In the genomic region with DNA sequence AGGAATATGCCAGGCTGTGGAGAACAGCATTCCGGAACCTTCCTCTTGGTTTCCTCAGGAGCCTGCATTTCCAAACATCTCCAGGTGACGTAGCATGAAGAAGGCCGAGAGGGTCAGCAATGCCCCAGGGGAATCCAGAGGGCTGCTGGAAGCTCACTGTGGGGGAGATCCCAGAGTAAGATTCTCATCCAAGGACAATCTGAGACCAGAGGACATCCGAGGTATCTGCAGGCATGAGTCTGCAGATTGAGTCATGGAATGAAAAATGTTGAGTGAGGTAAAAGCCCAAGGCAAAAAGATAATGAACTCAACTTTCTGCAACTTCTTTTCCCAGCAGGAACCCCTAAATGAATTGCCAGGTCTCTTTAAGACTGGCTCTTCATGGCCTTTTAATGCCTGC, we compare ENCODE assay signal across 29 cellular contexts.
DNase-seq lines count a peak whose midpoint lies in the region; ATAC-seq, FAIRE-seq and TF ChIP-seq lines count a peak whose summit lies in the region.
"Had no signal": no experiment of that assay in that cellular context is flagged by ENCODE, and none has a peak within 500 bp of the region (broad histone marks: within the 10 kb centered on the region; RNA-seq: fewer than 3 reads in every experiment).

No MANE protein-coding gene starts in this region.

- no peaks in the 10 kb centered on the region for H3K27me3 Mint-ChIP-seq in WTC11 (ENCODE audit: low read depth)

- no peaks in the 10 kb centered on the region for H3K36me3 Mint-ChIP-seq in WTC11
- H3K36me3 Mint-ChIP-seq: immature natural killer cell; naive thymus-derived CD8-positive, alpha-beta T cell; T-cell had no signal

- no peaks in the 10 kb centered on the region for H3K27me3 ChIP-seq in stomach
- H3K27me3 ChIP-seq: SJSA1, thyroid gland had no signal

- no peak for TF ChIP-seq EP300 in stomach (IDR thresholded peaks at IDR 0.05)

- no peak for TF ChIP-seq CTCF in AG09309 (IDR thresholded peaks at IDR 0.05; ENCODE audit: control insufficient read depth, insufficient read depth, low read depth, low read length, missing control alignments)
- TF ChIP-seq CTCF in WTC11 (IDR thresholded peaks at IDR 0.05), result no peak
- TF ChIP-seq CTCF in stomach (IDR thresholded peaks at IDR 0.05), result no peak

- intact Hi-C loops in stomach (cut with DNase I; ENCODE audit: low total_unique reads), result no loop called here

- CTCF ChIA-PET in WTC11 (lab: Charles Lee), result no interaction called here

- no peak overlapping the region for H3K4me3 Mint-ChIP-seq in WTC11
- H3K4me3 Mint-ChIP-seq: activated naive CD4-positive, alpha-beta T cell treated with anti-CD3 and anti-CD28 coated beads for 36 hours; activated T-cell treated with anti-CD3 and anti-CD28 coated beads, Interleukin-2, amount 50 U/mL, for 72 hours; immature natural killer cell; naive thymus-derived CD8-positive, alpha-beta T cell; stimulated activated naive CD8-positive, alpha-beta T cell treated with anti-CD3 and anti-CD28 coated beads, Interleukin-15, amount 100 ng/mL, for 72 hours; T-cell had no signal

- H3K4me1 Mint-ChIP-seq in WTC11, result 0 out of 2 replicates have a peak, but pooled peaks cover 3% of the 10 kb centered on the region
- H3K4me1 Mint-ChIP-seq: immature natural killer cell; naive thymus-derived CD8-positive, alpha-beta T cell; stimulated activated naive CD8-positive, alpha-beta T cell treated with anti-CD3 and anti-CD28 coated beads, Interleukin-15, amount 100 ng/mL, for 72 hours; T-cell had no signal

- DNase-seq in AG09309 (ENCODE audit: low read depth) (peak; percentile 13), HCEC 1CT (peak; percentile 17), WTC11 (ENCODE audit: low spot score) (no peak), iris pigment epithelial cell (ENCODE audit: low read depth) (peak; percentile 14), frontal cortex (ENCODE audit: low spot score in 2 of 2) (no peak), mucosa of gallbladder (ENCODE audit: low spot score) (no peak), stomach (no peak)
- DNase-seq: activated CD4-positive, CD25-positive, alpha-beta regulatory T cell; activated naive CD4-positive, alpha-beta T cell treated with anti-CD3 and anti-CD28 coated beads for 36 hours; activated T-cell treated with anti-CD3 and anti-CD28 coated beads, Interleukin-2, amount 50 U/mL, for 72 hours; amniotic stem cell; effector CD4-positive, alpha-beta T cell; hypothalamus; immature natural killer cell; Kasumi-1; left ventricle myocardium inferior; midbrain; naive thymus-derived CD8-positive, alpha-beta T cell; NCI-H1694 treated with DMSO at 0.1 percent for 48 hours; NCI-H526; occipital lobe; stimulated activated CD8-positive, alpha-beta memory T cell treated with anti-CD3 and anti-CD28 coated beads, Interleukin-4, amount 100 ng/mL, for 48 hours; stimulated activated naive CD8-positive, alpha-beta T cell treated with anti-CD3 and anti-CD28 coated beads, Interleukin-15, amount 100 ng/mL, for 72 hours; T-cell; thyroid gland had no signal

- H3K4me3 ChIP-seq in AG09309 (ENCODE audit: control insufficient read depth, low read depth, low read length) (no peak overlapping the region), stomach (no peak overlapping the region)
- H3K4me3 ChIP-seq: left ventricle myocardium inferior, SJSA1, thyroid gland had no signal

- ATAC-seq in WTC11, result peak; percentile 26; the same call in 1 of the 2 replicates
- no peak for ATAC-seq in GM21737 (IDR thresholded peaks at IDR 0.05; ENCODE audit: unreplicated experiment)
- ATAC-seq: activated T-cell treated with anti-CD3 and anti-CD28 coated beads, Interleukin-2, amount 50 U/mL, for 72 hours; naive thymus-derived CD8-positive, alpha-beta T cell; Panc1; stimulated activated naive CD8-positive, alpha-beta T cell treated with anti-CD3 and anti-CD28 coated beads, Interleukin-15, amount 100 ng/mL, for 72 hours; T-cell had no signal

- H3K9me3 Mint-ChIP-seq in WTC11, result peaks cover 6% of the 10 kb centered on the region
- H3K9me3 Mint-ChIP-seq: activated naive CD4-positive, alpha-beta T cell treated with anti-CD3 and anti-CD28 coated beads for 36 hours; immature natural killer cell; naive thymus-derived CD8-positive, alpha-beta T cell had no signal

- H3K9me3 ChIP-seq in stomach, result no peaks in the 10 kb centered on the region
- H3K9me3 ChIP-seq: left ventricle myocardium inferior, thyroid gland had no signal

- POLR2A ChIA-PET in WTC11 (lab: Charles Lee), result no interaction called here

- peaks cover 0 to 8% (median 0%) of the 10 kb centered on the region in 4 donors for H3K4me1 ChIP-seq in stomach
- H3K4me1 ChIP-seq: thyroid gland had no signal

- 85 to 89% (median 88%) methylated on average over 4 of the region's 4 CpGs for WGBS in stomach, 5 donors

- FAIRE-seq in frontal cortex (lab: Jason Lieb, UNC), result no peak
- FAIRE-seq: A204.1 had no signal

- no peak overlapping the region for H3K27ac ChIP-seq in stomach
- H3K27ac ChIP-seq: left ventricle myocardium inferior, SJSA1, thyroid gland had no signal

- no peak for TF ChIP-seq POLR2A in stomach (IDR thresholded peaks at IDR 0.05)

- no peaks in the 10 kb centered on the region for H3K36me3 ChIP-seq in stomach
- H3K36me3 ChIP-seq: left ventricle myocardium inferior, SJSA1, thyroid gland had no signal

- no peak overlapping the region for H3K27ac Mint-ChIP-seq in WTC11
- H3K27ac Mint-ChIP-seq: activated naive CD4-positive, alpha-beta T cell treated with anti-CD3 and anti-CD28 coated beads for 36 hours; activated T-cell treated with anti-CD3 and anti-CD28 coated beads, Interleukin-2, amount 50 U/mL, for 72 hours; immature natural killer cell; naive thymus-derived CD8-positive, alpha-beta T cell; stimulated activated naive CD8-positive, alpha-beta T cell treated with anti-CD3 and anti-CD28 coated beads, Interleukin-15, amount 100 ng/mL, for 72 hours; T-cell had no signal

TF ChIP-seq in WTC11, 78 proteins besides CTCF, POLR2A, EP300 and RAD21:
- TF ChIP-seq GTF2I (CRISPR knock-in tag; conservative IDR thresholded peaks at IDR 0.05) (no peak), PRRX2 (CRISPR knock-in tag; IDR thresholded peaks at IDR 0.05) (no peak), SMAD4 (CRISPR knock-in tag; IDR thresholded peaks at IDR 0.05) (no peak), HMGXB4 (CRISPR knock-in tag; IDR thresholded peaks at IDR 0.05) (no peak), ZNF423 (CRISPR knock-in tag; IDR thresholded peaks at IDR 0.05) (no peak), PREB (CRISPR knock-in tag; IDR thresholded peaks at IDR 0.05; ENCODE audit: borderline replicate concordance) (no peak)
- TF ChIP-seq, protein P1, sequence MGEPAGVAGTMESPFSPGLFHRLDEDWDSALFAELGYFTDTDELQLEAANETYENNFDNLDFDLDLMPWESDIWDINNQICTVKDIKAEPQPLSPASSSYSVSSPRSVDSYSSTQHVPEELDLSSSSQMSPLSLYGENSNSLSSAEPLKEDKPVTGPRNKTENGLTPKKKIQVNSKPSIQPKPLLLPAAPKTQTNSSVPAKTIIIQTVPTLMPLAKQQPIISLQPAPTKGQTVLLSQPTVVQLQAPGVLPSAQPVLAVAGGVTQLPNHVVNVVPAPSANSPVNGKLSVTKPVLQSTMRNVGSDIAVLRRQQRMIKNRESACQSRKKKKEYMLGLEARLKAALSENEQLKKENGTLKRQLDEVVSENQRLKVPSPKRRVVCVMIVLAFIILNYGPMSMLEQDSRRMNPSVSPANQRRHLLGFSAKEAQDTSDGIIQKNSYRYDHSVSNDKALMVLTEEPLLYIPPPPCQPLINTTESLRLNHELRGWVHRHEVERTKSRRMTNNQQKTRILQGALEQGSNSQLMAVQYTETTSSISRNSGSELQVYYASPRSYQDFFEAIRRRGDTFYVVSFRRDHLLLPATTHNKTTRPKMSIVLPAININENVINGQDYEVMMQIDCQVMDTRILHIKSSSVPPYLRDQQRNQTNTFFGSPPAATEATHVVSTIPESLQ (CRISPR knock-in tag; IDR thresholded peaks at IDR 0.05), result no peak

Comparison
In these comparisons a context has a peak if more than half of its experiments do, and no peak if none do; other contexts are left out.
1. DNase-seq: peak in AG09309 (single experiment), HCEC 1CT (single experiment) and iris pigment epithelial cell (single experiment); none in WTC11 (single experiment), frontal cortex (0 of 2), mucosa of gallbladder (single experiment) and stomach (single experiment).